1 cellular context compared by ENCODE assay signal in the genomic region with DNA sequence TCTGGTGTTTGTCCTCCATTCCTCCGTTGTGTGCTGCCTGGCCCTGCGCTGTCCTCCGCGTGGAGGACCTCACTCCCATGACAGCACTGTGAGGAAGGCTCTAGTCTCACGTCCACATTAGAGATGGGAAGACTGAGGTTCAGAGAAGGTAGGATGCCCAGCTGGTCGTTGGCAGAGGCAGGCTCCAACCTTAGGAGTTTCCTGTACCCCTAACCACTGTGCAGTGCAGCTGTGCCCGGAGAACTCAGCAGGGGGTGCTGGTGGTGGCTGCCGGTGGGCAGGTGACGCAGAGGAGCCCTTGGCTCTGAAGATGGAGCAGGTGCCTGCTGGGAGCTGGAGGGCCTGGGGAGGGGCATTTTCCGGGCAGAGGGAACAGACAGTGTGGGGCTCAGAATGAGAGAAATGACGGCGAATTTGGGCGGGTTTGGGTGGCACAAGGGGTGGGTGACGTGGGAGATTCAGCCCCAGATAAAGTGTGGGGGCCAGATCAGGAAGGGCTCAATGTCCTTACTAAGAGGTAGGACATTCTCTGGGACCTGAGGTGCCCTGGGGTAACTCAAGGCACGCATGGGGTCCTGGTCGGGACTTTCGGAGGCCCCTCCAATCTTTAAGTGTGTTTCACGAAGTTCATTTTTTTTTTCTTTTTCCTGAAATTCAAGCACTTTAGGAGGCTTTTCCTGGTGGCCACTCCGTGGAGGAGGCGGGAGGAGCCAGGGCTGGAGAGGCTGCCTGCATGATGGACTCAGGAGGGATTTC.
TF ChIP-seq lines count a peak whose summit lies in the region.

No MANE protein-coding gene starts in this region.

TF ChIP-seq in HCT116, 20 proteins besides CTCF, POLR2A, EP300 and RAD21 (continued from another document):
- TF ChIP-seq POLR2AphosphoS5 (IDR thresholded peaks at IDR 0.05; ENCODE audit: low read depth, low read length) (no peak), SRF (IDR thresholded peaks at IDR 0.05; ENCODE audit: low read depth) (no peak), SIN3A (IDR thresholded peaks at IDR 0.05; ENCODE audit: low read depth) (no peak), ELF1 (IDR thresholded peaks at IDR 0.05; ENCODE audit: borderline replicate concordance, low read depth) (no peak), CEBPB (IDR thresholded peaks at IDR 0.05; ENCODE audit: low read depth) (no peak)
- TF ChIP-seq, protein P1, sequence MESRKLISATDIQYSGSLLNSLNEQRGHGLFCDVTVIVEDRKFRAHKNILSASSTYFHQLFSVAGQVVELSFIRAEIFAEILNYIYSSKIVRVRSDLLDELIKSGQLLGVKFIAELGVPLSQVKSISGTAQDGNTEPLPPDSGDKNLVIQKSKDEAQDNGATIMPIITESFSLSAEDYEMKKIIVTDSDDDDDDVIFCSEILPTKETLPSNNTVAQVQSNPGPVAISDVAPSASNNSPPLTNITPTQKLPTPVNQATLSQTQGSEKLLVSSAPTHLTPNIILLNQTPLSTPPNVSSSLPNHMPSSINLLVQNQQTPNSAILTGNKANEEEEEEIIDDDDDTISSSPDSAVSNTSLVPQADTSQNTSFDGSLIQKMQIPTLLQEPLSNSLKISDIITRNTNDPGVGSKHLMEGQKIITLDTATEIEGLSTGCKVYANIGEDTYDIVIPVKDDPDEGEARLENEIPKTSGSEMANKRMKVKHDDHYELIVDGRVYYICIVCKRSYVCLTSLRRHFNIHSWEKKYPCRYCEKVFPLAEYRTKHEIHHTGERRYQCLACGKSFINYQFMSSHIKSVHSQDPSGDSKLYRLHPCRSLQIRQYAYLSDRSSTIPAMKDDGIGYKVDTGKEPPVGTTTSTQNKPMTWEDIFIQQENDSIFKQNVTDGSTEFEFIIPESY (IDR thresholded peaks at IDR 0.05; ENCODE audit: extremely low read depth, insufficient replicate concordance, low read length), result no peak
